In genomic region chr12:108734200-108734906, GRCh38 we compare ENCODE assay signal across 8 cellular contexts.
DNase-seq lines count a peak whose midpoint lies in the region; ATAC-seq and TF ChIP-seq lines count a peak whose summit lies in the region.

No MANE protein-coding gene starts in this region.

- H3K27ac Mint-ChIP-seq in nephron: peak overlapping the region; percentile 88 to 99 (median 98)

- peak overlapping the region; percentile 63 to 77 (median 69) for H3K4me3 Mint-ChIP-seq in nephron

- no peak for TF ChIP-seq CTCF in choroid plexus epithelial cell (conservative IDR thresholded peaks at IDR 0.05; ENCODE audit: low read depth, low read length)
- TF ChIP-seq CTCF in nephron (IDR thresholded peaks at IDR 0.05; ENCODE audit: unreplicated experiment in 3 of 3): no peak
- TF ChIP-seq CTCF in GM10266 (IDR thresholded peaks at IDR 0.05; ENCODE audit: control insufficient read depth, insufficient read depth, low read depth, missing control alignments): no peak

- no peaks in the 10 kb centered on the region for H3K27me3 Mint-ChIP-seq in nephron (ENCODE audit: low read depth)

- H3K9me3 Mint-ChIP-seq in nephron: peaks cover 3% of the 10 kb centered on the region

- DNase-seq in SIG-M5 treated with dmso at 0.1 percent for 504 hours (lab: John Stamatoyannopoulos, UW; ENCODE audit: unreplicated experiment) (peak; percentile 80), SIG-M5 (lab: John Stamatoyannopoulos, UW) (no peak), NCI-H526 (lab: John Stamatoyannopoulos, UW) (peak; percentile 81 to 82), choroid plexus epithelial cell (ENCODE audit: low read depth) (peak; percentile 79), GM10266 (ENCODE audit: extremely low spot score) (no peak)
- no peak for DNase-seq in activated CD4-positive, CD25-positive, alpha-beta regulatory T cell (lab: John Stamatoyannopoulos, UW)

- no peak for ATAC-seq in GM18907 (IDR thresholded peaks at IDR 0.05; ENCODE audit: unreplicated experiment)

- no peaks in the 10 kb centered on the region for H3K36me3 Mint-ChIP-seq in nephron (ENCODE audit: low read depth)

- no peak overlapping the region for H3K4me3 ChIP-seq in choroid plexus epithelial cell (ENCODE audit: low read depth, low read length)

- H3K4me1 Mint-ChIP-seq in nephron: peaks cover 17% of the 10 kb centered on the region

Comparison
In these comparisons a context has a peak if more than half of its experiments do, and no peak if none do; other contexts are left out.
1. DNase-seq: peak in SIG-M5 treated with dmso at 0.1 percent for 504 hours (single experiment), NCI-H526 (2 of 2) and choroid plexus epithelial cell (single experiment); none in SIG-M5 (single experiment), GM10266 (single experiment) and activated CD4-positive, CD25-positive, alpha-beta regulatory T cell (0 of 4).